ENCODE assay signal across 15 cellular contexts in genomic region chr2:215409331-215410127, GRCh38. TPM values are rescaled to one million over a fixed set of nuclear protein-coding genes. Genes with fewer than 3 reads are reported as not detected.
A peak's percentile ranks its signal among the peaks of the same experiment; 100 is the strongest.
DNase-seq lines count a peak whose midpoint lies in the region; ATAC-seq and TF ChIP-seq lines count a peak whose summit lies in the region.
"Had no signal": no experiment of that assay in that cellular context is flagged by ENCODE, and none has a peak within 500 bp of the region (broad histone marks: within the 10 kb centered on the region; RNA-seq: fewer than 3 reads in every experiment).

No MANE protein-coding gene starts in this region.

- peaks cover 91% of the 10 kb centered on the region for H3K36me3 ChIP-seq in RWPE2 (ENCODE audit: low read depth)

- H3K4me1 ChIP-seq in RWPE2 (ENCODE audit: insufficient read depth, poor library complexity, severe bottlenecking), result peaks cover 13% of the 10 kb centered on the region

- ATAC-seq in RWPE2 (ENCODE audit: low read depth) (no peak), esophagus mucosa (peak; percentile 70)

- peak overlapping the region; percentile 81 for H3K27ac ChIP-seq in RWPE2 (ENCODE audit: poor library complexity, severe bottlenecking)
- H3K27ac ChIP-seq: 22Rv1 had no signal

- no peak for TF ChIP-seq CTCF in RWPE2 (IDR thresholded peaks at IDR 0.05; ENCODE audit: poor library complexity, severe bottlenecking)

- no peak overlapping the region for H3K4me3 ChIP-seq in RWPE2 (ENCODE audit: severe bottlenecking)
- H3K4me3 ChIP-seq: skin epidermis had no signal

- DNase-seq in NK-92 treated with Interleukin-12 subunit alpha and Interleukin-12 subunit beta, amount 100 ng/mL, for 24 hours (lab: John Stamatoyannopoulos, UW), result peak; percentile 39
- DNase-seq in NK-92 (lab: John Stamatoyannopoulos, UW; ENCODE audit: unreplicated experiment) (no peak), RWPE2 (ENCODE audit: low spot score) (no peak), NCI-H526 treated with DMSO at 0.1 percent for 48 hours (lab: John Stamatoyannopoulos, UW) (no peak), NCI-H187 treated with DMSO at 0.1 percent for 48 hours (lab: John Stamatoyannopoulos, UW) (no peak), EL (no peak)
- peak; percentile 3 to 20 for DNase-seq in stimulated activated CD4-positive, alpha-beta T cell treated with anti-CD3 and anti-CD28 coated beads, Interleukin-2, amount 100 ng/mL, for 48 hours
- DNase-seq: activated CD4-positive, CD25-positive, alpha-beta regulatory T cell treated with anti-CD3 and anti-CD28 coated beads, Interleukin-2, amount 50 U/mL, for 72 hours; DMS 273 treated with DMSO at 0.1 percent for 48 hours; NCI-H446 treated with DMSO at 0.1 percent for 48 hours; SIG-M5; stimulated activated naive CD4-positive, alpha-beta T cell treated with Interleukin-2 at 50 U/mL for 16 hours had no signal

- H3K9me3 ChIP-seq in RWPE2 (ENCODE audit: severe bottlenecking), result no peaks in the 10 kb centered on the region

- H3K27me3 ChIP-seq in RWPE2 (ENCODE audit: insufficient read depth, poor library complexity, severe bottlenecking), result no peaks in the 10 kb centered on the region

RNA-seq across cellular contexts. Expression of gene FN1, which starts 26.3 kb away (rescaled TPM):
- 24.2 TPM for total RNA-seq in esophagus mucosa

Comparison
In these comparisons a context has a peak if more than half of its experiments do, and no peak if none do; other contexts are left out.
1. DNase-seq: peak in NK-92 treated with Interleukin-12 subunit alpha and Interleukin-12 subunit beta, amount 100 ng/mL, for 24 hours (single experiment) and stimulated activated CD4-positive, alpha-beta T cell treated with anti-CD3 and anti-CD28 coated beads, Interleukin-2, amount 100 ng/mL, for 48 hours (2 of 2); none in NK-92 (single experiment), RWPE2 (single experiment), NCI-H526 treated with DMSO at 0.1 percent for 48 hours (single experiment), NCI-H187 treated with DMSO at 0.1 percent for 48 hours (single experiment) and EL (single experiment).